25 cellular contexts compared by ENCODE assay signal in the genomic region with DNA sequence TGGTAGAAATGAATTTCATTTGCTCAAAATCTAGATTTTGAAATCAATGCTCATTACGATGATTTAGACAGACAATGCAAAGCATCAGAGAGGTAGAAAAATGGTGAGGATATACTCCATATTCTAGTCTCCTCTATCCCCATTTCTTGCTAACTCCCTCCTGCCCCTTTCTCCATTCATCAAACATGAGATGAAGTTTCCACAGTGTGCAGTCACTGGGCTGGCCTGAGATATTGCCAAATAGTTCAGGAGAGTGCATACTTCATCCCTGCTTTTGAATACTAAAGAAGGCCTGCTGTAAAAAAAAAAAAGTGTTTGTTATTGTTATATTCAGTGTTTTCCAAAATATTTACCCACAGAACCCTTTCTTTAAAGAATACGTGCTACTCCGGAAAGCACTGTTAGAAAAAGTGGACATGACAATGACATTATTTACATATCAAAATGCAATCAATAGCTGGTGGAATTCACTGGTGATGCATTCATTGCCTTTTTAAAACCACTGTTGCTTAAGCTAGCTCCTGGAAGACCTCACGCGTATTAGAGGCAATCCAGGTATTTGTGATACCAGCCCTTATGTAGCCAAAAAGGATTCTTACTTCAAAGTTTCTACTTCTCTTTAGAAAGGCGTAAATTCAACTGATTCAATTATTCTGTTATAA.
DNase-seq lines count a peak whose midpoint lies in the region.
"Had no signal": no experiment of that assay in that cellular context is flagged by ENCODE, and none has a peak within 500 bp of the region (broad histone marks: within the 10 kb centered on the region; RNA-seq: fewer than 3 reads in every experiment).

No MANE protein-coding gene starts in this region.

- peak; percentile 26 for DNase-seq in NCI-H146 (lab: John Stamatoyannopoulos, UW)
- no peak for DNase-seq in NCI-H146 treated with DMSO at 0.1 percent for 48 hours (lab: John Stamatoyannopoulos, UW; ENCODE audit: unreplicated experiment)
- peak; percentile 55 for DNase-seq in globus pallidus (ENCODE audit: low spot score)
- DNase-seq in midbrain (lab: John Stamatoyannopoulos, UW): peak; percentile 24
- DNase-seq in superior temporal gyrus (ENCODE audit: extremely low spot score): peak; percentile 57
- DNase-seq in NCI-H2107 treated with DMSO at 0.1 percent for 48 hours (lab: John Stamatoyannopoulos, UW; ENCODE audit: unreplicated experiment): no peak
- no peak for DNase-seq in activated naive CD4-positive, alpha-beta T cell treated with Interleukin-2 at 50 U/mL for 16 hours
- no peak for DNase-seq in HuH-7 (ENCODE audit: low spot score)
- DNase-seq: ACHN; BE2C; Calu3; DMS79 treated with DMSO at 0.1 percent for 48 hours; GF-D8; H7; HFFc6; IMR-90; KG1; MG63; NCI-H1417; NCI-H187; NCI-H446 treated with DMSO at 0.1 percent for 48 hours; NCI-H526; NCI-H82; NK-92 treated with Interleukin-12 subunit alpha and Interleukin-12 subunit beta, amount 100 ng/mL, for 24 hours; PC-3 had no signal

Comparison
In these comparisons a context has a peak if more than half of its experiments do, and no peak if none do; other contexts are left out.
1. DNase-seq: peak in NCI-H146 (single experiment), globus pallidus (single experiment), midbrain (single experiment) and superior temporal gyrus (single experiment); none in NCI-H146 treated with DMSO at 0.1 percent for 48 hours (single experiment), NCI-H2107 treated with DMSO at 0.1 percent for 48 hours (single experiment), activated naive CD4-positive, alpha-beta T cell treated with Interleukin-2 at 50 U/mL for 16 hours (single experiment) and HuH-7 (single experiment).